16 cellular contexts compared by ENCODE assay signal in genomic region chr9:93517331-93517730, GRCh38. TPM values are rescaled to one million over a fixed set of nuclear protein-coding genes. Genes with fewer than 3 reads are reported as not detected.
A peak's percentile ranks its signal among the peaks of the same experiment; 100 is the strongest.
DNase-seq lines count a peak whose midpoint lies in the region; ATAC-seq, FAIRE-seq and TF ChIP-seq lines count a peak whose summit lies in the region.
"Had no signal": no experiment of that assay in that cellular context is flagged by ENCODE, and none has a peak within 500 bp of the region (broad histone marks: within the 10 kb centered on the region; RNA-seq: fewer than 3 reads in every experiment).

No MANE protein-coding gene starts in this region.

- H3K27me3 Mint-ChIP-seq in CD8-positive, alpha-beta T cell (ENCODE audit: low read depth) = no peaks in the 10 kb centered on the region
- H3K27me3 Mint-ChIP-seq in astrocyte (ENCODE audit: low read depth, unreplicated experiment) (no peaks in the 10 kb centered on the region), type B pancreatic cell (no peaks in the 10 kb centered on the region)

- H3K27me3 ChIP-seq in CD8-positive, alpha-beta T cell (ENCODE audit: insufficient read depth, low read length) = no peaks in the 10 kb centered on the region
- H3K27me3 ChIP-seq in astrocyte (ENCODE audit: insufficient read depth, low read length) = no peaks in the 10 kb centered on the region
- H3K27me3 ChIP-seq: BLaER1 had no signal

- H3K79me2 ChIP-seq in astrocyte (ENCODE audit: insufficient read depth, low read length) = peaks cover 78% of the 10 kb centered on the region

- peaks cover 65% of the 10 kb centered on the region for H3K36me3 Mint-ChIP-seq in CD8-positive, alpha-beta T cell
- H3K36me3 Mint-ChIP-seq in astrocyte (ENCODE audit: low read depth, unreplicated experiment) = peaks cover 18% of the 10 kb centered on the region
- H3K36me3 Mint-ChIP-seq in type B pancreatic cell = peaks cover 5% of the 10 kb centered on the region

- no peak overlapping the region for H3K4me2 ChIP-seq in astrocyte (ENCODE audit: low read length)
- H3K4me2 ChIP-seq: BLaER1 had no signal

- H3K4me3 Mint-ChIP-seq in CD8-positive, alpha-beta T cell = no peak overlapping the region
- H3K4me3 Mint-ChIP-seq in astrocyte (ENCODE audit: unreplicated experiment) (no peak overlapping the region), type B pancreatic cell (no peak overlapping the region)

- no peak for TF ChIP-seq CTCF in CD8-positive, alpha-beta T cell (IDR thresholded peaks at IDR 0.05)
- TF ChIP-seq CTCF in astrocyte (IDR thresholded peaks at IDR 0.05; ENCODE audit: insufficient read depth, low read depth, low read length) (no peak), fibroblast of the aortic adventitia (IDR thresholded peaks at IDR 0.05; ENCODE audit: insufficient read depth, low read length) (no peak), type B pancreatic cell (conservative IDR thresholded peaks at IDR 0.05) (no peak)

- peaks cover 7% of the 10 kb centered on the region for H3K36me3 ChIP-seq in CD8-positive, alpha-beta T cell (ENCODE audit: insufficient read depth, low read length)
- H3K36me3 ChIP-seq in astrocyte (ENCODE audit: insufficient read depth, low read length) = peaks cover 3% of the 10 kb centered on the region

- H3K27ac Mint-ChIP-seq in CD8-positive, alpha-beta T cell = peak overlapping the region; percentile 14
- H3K27ac Mint-ChIP-seq in astrocyte (ENCODE audit: unreplicated experiment) = no peak overlapping the region
- H3K27ac Mint-ChIP-seq in type B pancreatic cell = no peak overlapping the region

- CTCF ChIA-PET in CD8-positive, alpha-beta T cell (lab: Charles Lee) = no interaction called here

- no peaks in the 10 kb centered on the region for H3K9me3 ChIP-seq in CD8-positive, alpha-beta T cell (ENCODE audit: low read length)
- H3K9me3 ChIP-seq in astrocyte (ENCODE audit: insufficient read depth, low read depth, low read length) = no peaks in the 10 kb centered on the region
- H3K9me3 ChIP-seq: BLaER1 had no signal

- H3K9me3 Mint-ChIP-seq in CD8-positive, alpha-beta T cell = no peaks in the 10 kb centered on the region
- H3K9me3 Mint-ChIP-seq in astrocyte (ENCODE audit: unreplicated experiment) (no peaks in the 10 kb centered on the region), type B pancreatic cell (no peaks in the 10 kb centered on the region)

- H3K27ac ChIP-seq in CD8-positive, alpha-beta T cell (ENCODE audit: low read depth, low read length) = no peak overlapping the region
- H3K27ac ChIP-seq in astrocyte (ENCODE audit: low read depth, low read length) = no peak overlapping the region
- H3K27ac ChIP-seq: BLaER1 had no signal

- H2AFZ ChIP-seq in astrocyte (ENCODE audit: low read depth, low read length) = no peak overlapping the region

- DNase-seq in AG20443 (ENCODE audit: low spot score) (peak; percentile 30), astrocyte (ENCODE audit: low read depth) (peak; percentile 18), fibroblast of the aortic adventitia (ENCODE audit: low read depth) (peak; percentile 55), NK-92 (lab: John Stamatoyannopoulos, UW; ENCODE audit: unreplicated experiment) (no peak), type B pancreatic cell (ENCODE audit: extremely low spot score, unreplicated experiment) (no peak), DMS79 (lab: John Stamatoyannopoulos, UW) (no peak)
- peak in 1 of 7 experiments; percentile 1 for DNase-seq in CD8-positive, alpha-beta T cell
- DNase-seq: DMS53, HCEC 1CT, Karpas-422, NCI-H1417, NCI-H1930, NCI-H2171, NCI-H774 had no signal

- peaks cover 27% of the 10 kb centered on the region for H3K4me1 Mint-ChIP-seq in CD8-positive, alpha-beta T cell (ENCODE audit: low read depth)
- H3K4me1 Mint-ChIP-seq in astrocyte (ENCODE audit: low read depth, unreplicated experiment) (peaks cover 6% of the 10 kb centered on the region), type B pancreatic cell (ENCODE audit: unreplicated experiment) (peaks cover 10% of the 10 kb centered on the region)

- POLR2A ChIA-PET in CD8-positive, alpha-beta T cell (lab: Charles Lee) = no interaction called here

- no peak overlapping the region for H3K9ac ChIP-seq in astrocyte (ENCODE audit: low read length)
- H3K9ac ChIP-seq: BLaER1 had no signal

- H3K4me3 ChIP-seq in CD8-positive, alpha-beta T cell (ENCODE audit: low read depth, low read length) = no peak overlapping the region
- no peak overlapping the region for H3K4me3 ChIP-seq in astrocyte (ENCODE audit: insufficient read depth, low read depth, low read length)
- no peak overlapping the region for H3K4me3 ChIP-seq in fibroblast of the aortic adventitia (ENCODE audit: low read depth, low read length)
- H3K4me3 ChIP-seq: BLaER1, GM12878 had no signal

- no peak for ATAC-seq in CD8-positive, alpha-beta T cell
- ATAC-seq: GM12878 had no signal

- no peak for FAIRE-seq in astrocyte (lab: Jason Lieb, UNC)
- FAIRE-seq: GM12878 had no signal

- peaks cover 55% of the 10 kb centered on the region for H4K20me1 ChIP-seq in astrocyte (ENCODE audit: insufficient read depth, low read length)

- H3K4me1 ChIP-seq in CD8-positive, alpha-beta T cell (ENCODE audit: insufficient read depth, low read length) = no peaks in the 10 kb centered on the region
- no peaks in the 10 kb centered on the region for H3K4me1 ChIP-seq in astrocyte (ENCODE audit: insufficient read depth, low read length)
- H3K4me1 ChIP-seq: BLaER1 had no signal

- intact Hi-C loops in CD8-positive, alpha-beta T cell (cut with DNase I, micrococcal nuclease) = no loop called here

RNA-seq across cellular contexts. Expression of gene PHF2, which starts 59.1 kb away (rescaled TPM):
- total RNA-seq in CD8-positive, alpha-beta T cell = 10 to 100 TPM; 23.9 to 25.7 TPM
- total RNA-seq in astrocyte (12.1 and 12.3 TPM in 2 replicates), fibroblast of the aortic adventitia (ENCODE audit: low replicate concordance) (4.7 and 14.2 TPM in 2 replicates), type B pancreatic cell (ENCODE audit: low replicate concordance) (28.1 and 34.7 TPM in 2 replicates)

Comparison
In these comparisons a context has a peak if more than half of its experiments do, and no peak if none do; other contexts are left out.
1. DNase-seq: peak in AG20443 (single experiment), astrocyte (single experiment) and fibroblast of the aortic adventitia (single experiment); none in NK-92 (single experiment), type B pancreatic cell (single experiment) and DMS79 (single experiment).